Comparison of ENCODE assay signal across 8 cellular contexts in the genomic region with DNA sequence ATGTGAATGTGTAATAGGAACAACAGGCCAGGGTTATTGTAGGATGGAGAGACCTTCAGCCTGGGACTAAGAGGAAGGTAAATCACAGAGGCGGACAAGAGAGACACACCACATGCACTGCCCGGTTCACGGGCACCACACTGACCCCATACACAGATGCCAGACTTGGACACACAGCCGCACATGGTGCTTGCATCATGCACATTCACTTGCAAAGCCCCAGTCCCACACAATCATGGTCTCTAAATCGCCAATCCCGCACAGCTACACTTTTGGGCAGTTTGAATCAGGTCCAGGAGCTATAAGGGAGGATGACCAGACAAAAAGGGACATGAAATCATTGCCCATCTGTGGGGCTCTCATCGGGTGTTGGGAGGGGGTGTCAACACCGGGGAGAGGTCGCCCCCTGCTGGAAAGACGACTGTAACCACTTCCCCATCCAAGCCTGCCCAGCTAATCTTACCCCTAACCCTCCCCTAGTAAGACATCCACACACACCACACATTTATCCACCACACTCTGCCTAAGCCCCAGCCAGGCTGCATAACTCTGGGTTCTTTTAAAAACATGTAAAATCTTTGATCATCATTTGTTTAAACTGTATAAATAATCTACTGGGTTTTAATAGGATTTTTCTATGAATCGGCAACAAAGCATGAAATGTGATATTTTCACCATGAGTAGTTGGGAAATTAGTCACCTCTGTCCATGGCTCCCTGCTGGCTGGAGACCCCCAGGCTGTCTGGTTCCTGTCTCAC. TPM values are rescaled to one million over a fixed set of nuclear protein-coding genes. Genes with fewer than 3 reads are reported as not detected.
DNase-seq lines count a peak whose midpoint lies in the region; TF ChIP-seq lines count a peak whose summit lies in the region.

No MANE protein-coding gene starts in this region.

- in situ Hi-C loops in ACHN (cut with HindIII; ENCODE audit: low pct_ligation_motif_present, low pct_unique_long_range_greater_than_20kb, low sequenced_read_pairs), result no loop called here

- DNase-seq in ACHN, result peak; percentile 60
- peak; percentile 53 for DNase-seq in GM12865 (ENCODE audit: low read depth)
- DNase-seq in NCI-H526 (lab: John Stamatoyannopoulos, UW), result peak; percentile 12 to 78
- peak; percentile 23 to 72 (median 35) for DNase-seq in activated CD8-positive, alpha-beta memory T cell treated with anti-CD3 and anti-CD28 coated beads for 48 hours (ENCODE audit: low read depth in 2 of 3, low spot score in 2 of 3)
- peak; percentile 38 for DNase-seq in fibroblast of pulmonary artery (ENCODE audit: low read depth)
- no peak for DNase-seq in spleen
- no peak for DNase-seq in cerebellar nuclear complex (lab: John Stamatoyannopoulos, UW)
- DNase-seq in NCI-H128 (lab: John Stamatoyannopoulos, UW; ENCODE audit: unreplicated experiment), result no peak

- no peaks in the 10 kb centered on the region for H3K4me1 ChIP-seq in spleen

- WGBS in spleen, 5 donors, result 53 to 59% (median 56%) methylated on average over 11 of the region's 11 CpGs

- no peaks in the 10 kb centered on the region for H3K36me3 ChIP-seq in spleen

- peaks cover 0 to 56% (median 8%) of the 10 kb centered on the region in 7 donors for H3K27me3 ChIP-seq in spleen (replicated peaks in 1 of 7)

- no peaks in the 10 kb centered on the region for H3K9me3 ChIP-seq in spleen

- no peak overlapping the region for H3K27ac ChIP-seq in spleen

- TF ChIP-seq CTCF in GM12865 (IDR thresholded peaks at IDR 0.05; ENCODE audit: insufficient read depth, low read depth, low read length, missing control alignments), result peak; percentile 70
- TF ChIP-seq CTCF in fibroblast of pulmonary artery (IDR thresholded peaks at IDR 0.05; ENCODE audit: low read length, missing control alignments), result peak; percentile 62
- TF ChIP-seq CTCF in spleen (IDR thresholded peaks at IDR 0.05 in 8 of 11, conservative IDR thresholded peaks at IDR 0.05 in 3 of 11), result peak in 10 of 11 experiments; percentile 16 to 72 (median 52)

- H3K4me3 ChIP-seq in GM12865 (ENCODE audit: low read depth, low read length) (no peak overlapping the region), fibroblast of pulmonary artery (replicated peaks; ENCODE audit: low read depth, low read length) (no peak overlapping the region), spleen (no peak overlapping the region)

- intact Hi-C loops in spleen (cut with DNase I; ENCODE audit: low total_unique reads), result loop anchor here (10.0 kb wide), 1 partner anchor 307 kb away; no protein-coding TSS in a partner anchor

- TF ChIP-seq POLR2A in spleen (IDR thresholded peaks at IDR 0.05), result no peak

RNA-seq across cellular contexts. Expression of gene SLF2, which starts 40.5 kb away (rescaled TPM):
- 10 to 100 TPM; 33.5 to 90.9 (median 66.5) TPM for total RNA-seq in spleen
- polyA plus RNA-seq in spleen, result 10 to 100 TPM; 11.5 to 16.9 (median 14.5) TPM

Comparison
In these comparisons a context has a peak if more than half of its experiments do, and no peak if none do; other contexts are left out.
1. DNase-seq: peak in ACHN (single experiment), GM12865 (single experiment), NCI-H526 (2 of 2), activated CD8-positive, alpha-beta memory T cell treated with anti-CD3 and anti-CD28 coated beads for 48 hours (3 of 3) and fibroblast of pulmonary artery (single experiment); none in spleen (single experiment), cerebellar nuclear complex (0 of 2) and NCI-H128 (single experiment).
2. Peak in every context shown above with its lines, with median percentiles within 50 percentile points of each other: CTCF ChIP-seq.